In the genomic region with DNA sequence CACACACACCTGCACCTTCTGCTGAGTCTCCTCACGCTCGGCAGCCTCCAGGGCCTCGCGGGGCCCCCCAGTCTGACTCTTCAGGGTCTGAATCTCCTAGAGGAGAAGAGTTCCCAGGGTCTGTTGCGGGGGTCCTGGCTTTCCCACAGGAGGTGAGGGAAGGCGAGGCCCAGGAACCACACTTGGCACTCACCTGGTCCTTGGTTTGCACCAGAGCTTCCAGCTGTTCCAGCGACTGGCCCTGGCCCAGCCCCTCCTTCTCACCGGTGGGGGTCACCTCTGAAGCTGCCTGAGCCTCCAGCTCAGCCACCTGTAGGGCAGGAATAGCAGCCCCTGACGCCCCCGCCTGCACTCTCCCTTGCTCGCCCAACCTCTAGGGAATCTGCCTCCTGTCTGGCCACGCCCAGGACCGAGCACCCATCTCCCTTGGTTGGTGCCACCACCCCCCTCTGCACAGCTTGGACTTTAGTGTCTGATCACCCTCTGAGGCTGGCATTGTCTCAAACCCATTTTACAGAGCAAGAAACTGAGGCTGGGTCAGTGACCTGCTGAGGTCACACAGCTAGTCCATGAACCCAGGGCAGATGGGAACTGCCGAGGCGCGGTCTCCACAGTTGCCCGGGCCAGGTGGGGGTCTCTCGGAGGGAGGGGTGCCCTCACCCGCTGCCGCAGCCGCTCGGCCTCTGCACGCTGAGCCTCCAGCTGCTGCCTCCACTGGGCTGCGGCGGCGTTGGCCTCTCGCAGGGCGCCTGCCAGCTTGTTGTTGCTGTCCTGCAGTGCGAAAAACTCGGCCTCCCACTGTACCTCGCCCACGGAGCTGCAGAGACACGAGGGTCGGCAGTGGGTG, we compare ENCODE assay signal across 14 cellular contexts. TPM values are rescaled to one million over a fixed set of nuclear protein-coding genes. Genes with fewer than 3 reads are reported as not detected.
"Had no signal": no experiment of that assay in that cellular context is flagged by ENCODE, and none has a peak within 500 bp of the region (broad histone marks: within the 10 kb centered on the region; RNA-seq: fewer than 3 reads in every experiment).

No MANE protein-coding gene starts in this region.

- H3K9me3 ChIP-seq: colonic mucosa, esophagus squamous epithelium, left ventricle myocardium inferior, ovary, SK-N-SH, suprapubic skin had no signal

- H3K4me3 ChIP-seq: ovary had no signal

- H3K4me1 Mint-ChIP-seq: endodermal cell had no signal

- H3K9me3 Mint-ChIP-seq: activated naive CD4-positive, alpha-beta T cell treated with anti-CD3 and anti-CD28 coated beads for 36 hours; activated T-helper 17 cell treated with anti-CD3 and anti-CD28 coated beads, Interleukin-2, amount 50 U/mL, for 72 hours; endodermal cell; nephron progenitor cell had no signal

- H3K9ac ChIP-seq: SK-N-SH had no signal

- H3K27ac ChIP-seq: colonic mucosa, left ventricle myocardium inferior, ovary, skin epidermis, suprapubic skin, WERI-Rb-1 had no signal

- H3K36me3 ChIP-seq: colonic mucosa, ovary had no signal

- H3K27me3 ChIP-seq: colonic mucosa, esophagus squamous epithelium, ovary, suprapubic skin had no signal

- H3K4me1 ChIP-seq: colonic mucosa had no signal

- FAIRE-seq: keratinocyte had no signal

- DNase-seq: esophagus squamous epithelium had no signal

- H3K27ac Mint-ChIP-seq: activated CD8-positive, alpha-beta T cell treated with anti-CD3 and anti-CD28 coated beads, Interleukin-2, amount 10 ng/mL, durations not matched to agents 7 days and 5 days; activated naive CD4-positive, alpha-beta T cell treated with anti-CD3 and anti-CD28 coated beads for 36 hours; activated T-helper 17 cell treated with anti-CD3 and anti-CD28 coated beads, Interleukin-2, amount 50 U/mL, for 72 hours had no signal

RNA-seq across cellular contexts. Expression of a gene that starts 9.5 kb away (rescaled TPM):
- total RNA-seq: activated CD8-positive, alpha-beta T cell treated with anti-CD3 and anti-CD28 coated beads, Interleukin-2, amount 10 ng/mL, durations not matched to agents 7 days and 5 days; activated naive CD4-positive, alpha-beta T cell treated with anti-CD3 and anti-CD28 coated beads for 36 hours had no signal

RNA-seq across cellular contexts. Expression of a gene that starts 35.6 kb away (rescaled TPM):
- total RNA-seq: activated CD8-positive, alpha-beta T cell treated with anti-CD3 and anti-CD28 coated beads, Interleukin-2, amount 10 ng/mL, durations not matched to agents 7 days and 5 days; activated naive CD4-positive, alpha-beta T cell treated with anti-CD3 and anti-CD28 coated beads for 36 hours; activated T-helper 17 cell treated with anti-CD3 and anti-CD28 coated beads, Interleukin-2, amount 50 U/mL, for 72 hours had no signal
